In the genomic region with DNA sequence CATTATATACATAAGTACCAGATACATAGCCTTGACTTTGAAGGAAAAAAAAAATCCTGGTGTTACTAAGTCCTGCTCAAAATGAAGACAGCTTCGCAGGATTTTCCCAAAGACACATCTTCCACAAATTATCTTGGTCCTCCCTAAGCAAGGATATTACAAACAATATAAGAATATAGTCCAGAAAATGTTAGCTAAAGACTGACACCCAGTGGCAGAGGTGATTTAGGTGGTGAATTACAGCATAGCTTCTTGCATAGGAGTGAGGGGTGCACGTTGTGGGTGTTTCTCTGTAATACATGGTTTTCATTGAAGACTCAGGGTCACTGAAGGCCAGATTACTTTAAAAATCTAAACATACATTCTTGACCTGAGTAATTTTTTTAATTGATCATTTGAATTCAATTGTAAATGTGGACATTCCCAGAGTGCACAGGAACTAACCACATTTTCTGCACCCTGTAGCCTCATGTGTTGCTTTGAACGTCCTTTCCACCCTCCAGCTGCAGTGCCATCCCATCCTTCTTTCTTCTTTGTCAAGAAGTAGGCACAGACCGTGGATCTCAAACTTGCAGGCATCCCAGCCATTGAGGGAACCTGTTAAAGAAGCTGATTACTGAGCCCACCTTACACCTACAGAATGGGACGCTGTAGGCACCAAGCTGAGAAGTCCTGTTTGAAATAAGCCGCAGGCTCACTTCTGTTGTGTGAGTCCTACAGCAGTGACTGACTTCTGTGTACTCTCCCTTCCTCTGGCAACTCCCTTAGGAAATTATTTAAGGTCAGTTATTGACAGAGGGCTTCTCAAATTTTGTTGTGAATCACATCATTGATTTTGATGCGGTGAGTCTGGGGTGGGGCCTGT, we compare ENCODE assay signal across 8 cellular contexts.
A peak's percentile ranks its signal among the peaks of the same experiment; 100 is the strongest.
DNase-seq lines count a peak whose midpoint lies in the region; ATAC-seq and TF ChIP-seq lines count a peak whose summit lies in the region.

No MANE protein-coding gene starts in this region.

- ATAC-seq in naive B cell (ENCODE audit: low read depth in 2 of 2) = peak; percentile 41 to 48
- no peak for ATAC-seq in GM19395 (IDR thresholded peaks at IDR 0.05; ENCODE audit: unreplicated experiment)

- H3K27ac Mint-ChIP-seq in chondrocyte (ENCODE audit: unreplicated experiment) (no peak overlapping the region), naive B cell (no peak overlapping the region)
- H3K27ac Mint-ChIP-seq in activated T-cell treated with anti-CD3 and anti-CD28 coated beads, Interleukin-2, amount 50 U/mL, for 24 hours = no peak overlapping the region

- no peaks in the 10 kb centered on the region for H3K9me2 ChIP-seq in GM23248 (ENCODE audit: insufficient read depth)

- H3K36me3 ChIP-seq in GM23248 (ENCODE audit: low read depth) (no peaks in the 10 kb centered on the region), stomach (no peaks in the 10 kb centered on the region)

- H3K4me3 Mint-ChIP-seq in chondrocyte (ENCODE audit: unreplicated experiment) (no peak overlapping the region), naive B cell (no peak overlapping the region)
- H3K4me3 Mint-ChIP-seq in activated T-cell treated with anti-CD3 and anti-CD28 coated beads, Interleukin-2, amount 50 U/mL, for 24 hours = no peak overlapping the region

- H3K9me3 ChIP-seq in GM23248 (ENCODE audit: low read depth) (no peaks in the 10 kb centered on the region), stomach (no peaks in the 10 kb centered on the region)

- H3K4me1 Mint-ChIP-seq in chondrocyte (ENCODE audit: low read depth) (no peaks in the 10 kb centered on the region), naive B cell (peaks cover 0 to 2% (median 0%) of the 10 kb centered on the region in 3 donors)
- peaks cover 17% of the 10 kb centered on the region for H3K4me1 Mint-ChIP-seq in activated T-cell treated with anti-CD3 and anti-CD28 coated beads, Interleukin-2, amount 50 U/mL, for 24 hours (ENCODE audit: low read depth)

- H3K4me1 ChIP-seq in GM23248 (ENCODE audit: insufficient read depth) (no peaks in the 10 kb centered on the region), stomach (peaks cover 0 to 6% (median 2%) of the 10 kb centered on the region in 4 donors)

- intact Hi-C loops in stomach (cut with DNase I; ENCODE audit: low total_unique reads) = loop anchor here (5.0 kb wide), 1 partner anchor 108 kb away; no protein-coding TSS in a partner anchor

- H3K27ac ChIP-seq in GM23248 = no peak overlapping the region
- no peak overlapping the region for H3K27ac ChIP-seq in stomach

- H3F3A ChIP-seq in GM23248 (ENCODE audit: insufficient read depth) = no peaks in the 10 kb centered on the region

- H3K9ac ChIP-seq in GM23248 = no peak overlapping the region

- H3K4me2 ChIP-seq in GM23248 (ENCODE audit: unreplicated experiment) = no peak overlapping the region

- no peak overlapping the region for H2AFZ ChIP-seq in GM23248

- in situ Hi-C loops in GM23248 (cut with MboI) = loop anchor here (5.0 kb wide), 1 partner anchor 98 kb away; no protein-coding TSS in a partner anchor

- H3K4me3 ChIP-seq in GM23248 (no peak overlapping the region), stomach (no peak overlapping the region)

- no peak for TF ChIP-seq EP300 in stomach (IDR thresholded peaks at IDR 0.05)

- H3K27me3 ChIP-seq in GM23248 (replicated peaks; ENCODE audit: insufficient read depth) (no peaks in the 10 kb centered on the region), stomach (no peaks in the 10 kb centered on the region)

- H3K36me3 Mint-ChIP-seq in chondrocyte (ENCODE audit: low read depth) (no peaks in the 10 kb centered on the region), naive B cell (no peaks in the 10 kb centered on the region)
- no peaks in the 10 kb centered on the region for H3K36me3 Mint-ChIP-seq in activated T-cell treated with anti-CD3 and anti-CD28 coated beads, Interleukin-2, amount 50 U/mL, for 24 hours (ENCODE audit: low read depth)

- H3K79me2 ChIP-seq in GM23248 (ENCODE audit: insufficient read depth) = no peaks in the 10 kb centered on the region

- WGBS in GM23248 (ENCODE audit: low coverage in 1 of 2, low lambda C conversion rate in 2 of 2, missing lambda C conversion rate in 2 of 2), 2 experiments = 24 to 30% methylated on average over 7 of the region's 7 CpGs
- WGBS in stomach, 5 donors = 37 to 43% (median 41%) methylated on average over 7 of the region's 7 CpGs

- DNase-seq in DMS 273 treated with DMSO at 0.1 percent for 48 hours (lab: John Stamatoyannopoulos, UW) = peak; percentile 25
- DNase-seq in GM23248 = peak; percentile 49
- DNase-seq in NCI-H748 (lab: John Stamatoyannopoulos, UW; ENCODE audit: unreplicated experiment) = peak; percentile 80
- DNase-seq in chondrocyte (ENCODE audit: low spot score) = no peak
- DNase-seq in naive B cell = peak; percentile 5
- no peak for DNase-seq in activated T-cell treated with anti-CD3 and anti-CD28 coated beads, Interleukin-2, amount 50 U/mL, for 24 hours
- no peak for DNase-seq in stomach

- TF ChIP-seq POLR2A in stomach (IDR thresholded peaks at IDR 0.05) = no peak

- TF ChIP-seq CTCF in chondrocyte (IDR thresholded peaks at IDR 0.05) (peak; percentile 82), stomach (IDR thresholded peaks at IDR 0.05) (peak in 3 of 7 experiments; percentile 22 to 36 (median 22))

- H3K9me3 Mint-ChIP-seq in chondrocyte (ENCODE audit: low read depth) (no peaks in the 10 kb centered on the region), naive B cell (no peaks in the 10 kb centered on the region)
- H3K9me3 Mint-ChIP-seq in activated T-cell treated with anti-CD3 and anti-CD28 coated beads, Interleukin-2, amount 50 U/mL, for 24 hours = no peaks in the 10 kb centered on the region

- H3K27me3 Mint-ChIP-seq in chondrocyte (ENCODE audit: low read depth) (peaks cover 1% of the 10 kb centered on the region), naive B cell (peaks cover 0 to 14% (median 13%) of the 10 kb centered on the region in 3 donors)
- H3K27me3 Mint-ChIP-seq in activated T-cell treated with anti-CD3 and anti-CD28 coated beads, Interleukin-2, amount 50 U/mL, for 24 hours = no peaks in the 10 kb centered on the region

- no peaks in the 10 kb centered on the region for H4K20me1 ChIP-seq in GM23248 (ENCODE audit: insufficient read depth)

Comparison
In these comparisons a context has a peak if more than half of its experiments do, and no peak if none do; other contexts are left out.
1. DNase-seq: peak in DMS 273 treated with DMSO at 0.1 percent for 48 hours (single experiment), GM23248 (single experiment), NCI-H748 (single experiment) and naive B cell (single experiment); none in chondrocyte (single experiment), activated T-cell treated with anti-CD3 and anti-CD28 coated beads, Interleukin-2, amount 50 U/mL, for 24 hours (single experiment) and stomach (single experiment).